14 cellular contexts compared by ENCODE assay signal in genomic region chr12:78840518-78841019, GRCh38. TPM values are rescaled to one million over a fixed set of nuclear protein-coding genes. Genes with fewer than 3 reads are reported as not detected.
"Had no signal": no experiment of that assay in that cellular context is flagged by ENCODE, and none has a peak within 500 bp of the region (broad histone marks: within the 10 kb centered on the region; RNA-seq: fewer than 3 reads in every experiment).

No MANE protein-coding gene starts in this region.

RNA-seq across cellular contexts. Expression of gene SYT1, which starts 24.0 kb away (rescaled TPM):
- total RNA-seq: activated CD4-positive, alpha-beta memory T cell treated with anti-CD3 and anti-CD28 coated beads for 36 hours; activated CD4-positive, alpha-beta T cell treated with anti-CD3 and anti-CD28 coated beads, Interleukin-2, amount 10 ng/mL, durations not matched to agents 24 days and 14 days; activated CD8-positive, alpha-beta memory T cell treated with anti-CD3 and anti-CD28 coated beads for 36 hours; activated CD8-positive, alpha-beta T cell treated with anti-CD3 and anti-CD28 coated beads for 36 hours; activated naive CD4-positive, alpha-beta T cell treated with anti-CD3 and anti-CD28 coated beads for 36 hours; activated naive CD4-positive, alpha-beta T cell treated with anti-CD3 and anti-CD28 coated beads, Interleukin-2, amount 50 U/mL, for 72 hours; activated naive CD8-positive, alpha-beta T cell treated with anti-CD3 and anti-CD28 coated beads for 36 hours; activated T-cell treated with anti-CD3 and anti-CD28 coated beads, Interleukin-2, amount 50 U/mL, for 72 hours; activated T-helper 1 cell treated with anti-CD3 and anti-CD28 coated beads, Interleukin-12 subunit alpha, Interleukin-12 subunit beta, Interleukin-2, Interleukin-4 antibody, amounts not matched to agents 30 ng/mL and 10 ng/mL and 1 ng/mL, durations not matched to agents 14 hours and 24 hours and 36 hours; activated T-helper 17 cell treated with anti-CD3 and anti-CD28 coated beads, Interleukin-2, amount 50 U/mL, for 72 hours; cardiac septum; T-helper 1 cell treated with Interleukin-12 subunit alpha and Interleukin-12 subunit beta and Interleukin-4 antibody, amounts not matched to agents 30 ng/mL and 1 ng/mL, for 36 hours; T-helper 17 cell; T-helper 2 cell treated with Interferon-gamma antibody and Interleukin-4, amounts not matched to agents 100 ng/mL and 5 ng/mL, for 36 hours had no signal
